In genomic region chr19:2558543-2558942, GRCh38 we compare ENCODE assay signal across 24 cellular contexts.
DNase-seq lines count a peak whose midpoint lies in the region; ATAC-seq and TF ChIP-seq lines count a peak whose summit lies in the region.
"Had no signal": no experiment of that assay in that cellular context is flagged by ENCODE, and none has a peak within 500 bp of the region (broad histone marks: within the 10 kb centered on the region; RNA-seq: fewer than 3 reads in every experiment).

No MANE protein-coding gene starts in this region.

- peaks cover 95% of the 10 kb centered on the region for H4K20me1 ChIP-seq in BLaER1

- in situ Hi-C loops in Panc1 (cut with HindIII; ENCODE audit: low pct_unique_long_range_greater_than_20kb, low sequenced_read_pairs), result no loop called here

- H3K4me1 Mint-ChIP-seq in activated naive CD4-positive, alpha-beta T cell treated with anti-CD3 and anti-CD28 coated beads, Interleukin-2, amount 10 ng/mL, durations not matched to agents 7 days and 5 days, result peaks cover 66% of the 10 kb centered on the region
- H3K4me1 Mint-ChIP-seq in memory B cell, result peaks cover 18% of the 10 kb centered on the region

- POLR2A ChIA-PET in Panc1 (lab: Charles Lee), result no interaction called here

- H3K27ac Mint-ChIP-seq in activated naive CD4-positive, alpha-beta T cell treated with anti-CD3 and anti-CD28 coated beads, Interleukin-2, amount 10 ng/mL, durations not matched to agents 7 days and 5 days, result peak overlapping the region; percentile 45
- H3K27ac Mint-ChIP-seq in activated naive CD4-positive, alpha-beta T cell treated with anti-CD3 and anti-CD28 coated beads, Interleukin-2, amount 50 U/mL, for 72 hours, result peak overlapping the region in 1 of 2 donors; percentile 60
- H3K27ac Mint-ChIP-seq in memory B cell, result peak overlapping the region; percentile 83
- H3K27ac Mint-ChIP-seq: CD8-positive, alpha-beta T cell had no signal

- CTCF ChIA-PET in activated naive CD4-positive, alpha-beta T cell treated with anti-CD3 and anti-CD28 coated beads, Interleukin-2, amount 10 ng/mL, durations not matched to agents 7 days and 5 days (lab: Charles Lee), result interaction anchor here (1.1 kb wide), 1 partner anchor 78 kb away, joined by 3 read pairs; no protein-coding TSS in a partner anchor
- CTCF ChIA-PET in Panc1 (lab: Charles Lee), result no interaction called here

- no peaks in the 10 kb centered on the region for H3K27me3 Mint-ChIP-seq in activated naive CD4-positive, alpha-beta T cell treated with anti-CD3 and anti-CD28 coated beads, Interleukin-2, amount 10 ng/mL, durations not matched to agents 7 days and 5 days
- no peaks in the 10 kb centered on the region for H3K27me3 Mint-ChIP-seq in memory B cell
- H3K27me3 Mint-ChIP-seq: CD4-positive, CD25-positive, alpha-beta regulatory T cell had no signal

- H3K9ac ChIP-seq in BLaER1, result peak overlapping the region; percentile 53
- H3K9ac ChIP-seq: GM23248 had no signal

- no peak overlapping the region for H3K27ac ChIP-seq in BLaER1
- peak overlapping the region; percentile 14; the same call in 1 of the 2 replicates for H3K27ac ChIP-seq in Panc1 (ENCODE audit: low read length)
- H3K27ac ChIP-seq: 22Rv1, C4-2B, GM23248 had no signal

- H3K4me3 ChIP-seq in BLaER1 (no peak overlapping the region), Panc1 (ENCODE audit: low read depth in 2 of 2, low read length in 2 of 2) (no peak overlapping the region)
- H3K4me3 ChIP-seq: GM12878, GM23248 had no signal

- ATAC-seq in activated naive CD4-positive, alpha-beta T cell treated with anti-CD3 and anti-CD28 coated beads, Interleukin-2, amount 50 U/mL, for 72 hours, result no peak
- ATAC-seq in Panc1, result no peak
- no peak for ATAC-seq in memory B cell (ENCODE audit: low read depth)
- ATAC-seq in HG03196 (IDR thresholded peaks at IDR 0.05; ENCODE audit: unreplicated experiment), result no peak
- ATAC-seq: CD8-positive, alpha-beta T cell; GM12878 had no signal

- H3K36me3 ChIP-seq in BLaER1 (peaks cover 42% of the 10 kb centered on the region; the same call in 1 of the 2 replicates), Panc1 (ENCODE audit: control insufficient read depth, insufficient read depth, low read length) (no peaks in the 10 kb centered on the region)
- H3K36me3 ChIP-seq: BE2C had no signal

- H3K4me2 ChIP-seq in BLaER1, result peak overlapping the region; percentile 58

- H3K4me3 Mint-ChIP-seq in activated naive CD4-positive, alpha-beta T cell treated with anti-CD3 and anti-CD28 coated beads, Interleukin-2, amount 10 ng/mL, durations not matched to agents 7 days and 5 days, result no peak overlapping the region
- H3K4me3 Mint-ChIP-seq in memory B cell, result no peak overlapping the region
- H3K4me3 Mint-ChIP-seq: CD8-positive, alpha-beta T cell had no signal

- H3K4me1 ChIP-seq in BLaER1 (peaks cover 90% of the 10 kb centered on the region), Panc1 (ENCODE audit: control insufficient read depth, insufficient read depth, low read length) (peaks cover 19% of the 10 kb centered on the region)
- H3K4me1 ChIP-seq: BE2C had no signal

- intact Hi-C loops in Panc1 (cut with micrococcal nuclease; ENCODE audit: unreplicated experiment), result no loop called here

- H3K36me3 Mint-ChIP-seq in activated naive CD4-positive, alpha-beta T cell treated with anti-CD3 and anti-CD28 coated beads, Interleukin-2, amount 10 ng/mL, durations not matched to agents 7 days and 5 days, result no peaks in the 10 kb centered on the region
- no peaks in the 10 kb centered on the region for H3K36me3 Mint-ChIP-seq in activated naive CD4-positive, alpha-beta T cell treated with anti-CD3 and anti-CD28 coated beads, Interleukin-2, amount 50 U/mL, for 72 hours
- no peaks in the 10 kb centered on the region for H3K36me3 Mint-ChIP-seq in memory B cell
- H3K36me3 Mint-ChIP-seq: CD4-positive, CD25-positive, alpha-beta regulatory T cell; CD8-positive, alpha-beta T cell had no signal

- TF ChIP-seq CTCF in Panc1 (IDR thresholded peaks at IDR 0.05), result no peak

- H3K27me3 ChIP-seq in BLaER1, result no peaks in the 10 kb centered on the region
- no peaks in the 10 kb centered on the region for H3K27me3 ChIP-seq in Panc1 (ENCODE audit: control insufficient read depth, insufficient read depth, low read length)
- H3K27me3 ChIP-seq: BE2C had no signal

- peaks cover 3% of the 10 kb centered on the region for H3K9me3 Mint-ChIP-seq in activated naive CD4-positive, alpha-beta T cell treated with anti-CD3 and anti-CD28 coated beads, Interleukin-2, amount 10 ng/mL, durations not matched to agents 7 days and 5 days
- H3K9me3 Mint-ChIP-seq in activated naive CD4-positive, alpha-beta T cell treated with anti-CD3 and anti-CD28 coated beads, Interleukin-2, amount 50 U/mL, for 72 hours, result no peaks in the 10 kb centered on the region
- H3K9me3 Mint-ChIP-seq in memory B cell, result no peaks in the 10 kb centered on the region
- H3K9me3 Mint-ChIP-seq: CD4-positive, CD25-positive, alpha-beta regulatory T cell; CD8-positive, alpha-beta T cell had no signal

- no peaks in the 10 kb centered on the region for H3K9me3 ChIP-seq in BLaER1
- no peaks in the 10 kb centered on the region for H3K9me3 ChIP-seq in Panc1 (ENCODE audit: control insufficient read depth, insufficient read depth, low read depth, low read length)
- H3K9me3 ChIP-seq: BE2C, Caco-2 had no signal

- BruUV-seq in Panc1 (replicated peaks; lab: Mats Ljungman, UMichigan), result no TSS peak

- no peak for DNase-seq in activated naive CD4-positive, alpha-beta T cell treated with anti-CD3 and anti-CD28 coated beads, Interleukin-2, amount 10 ng/mL, durations not matched to agents 7 days and 5 days
- no peak for DNase-seq in activated naive CD4-positive, alpha-beta T cell treated with anti-CD3 and anti-CD28 coated beads, Interleukin-2, amount 50 U/mL, for 72 hours (ENCODE audit: low spot score in 2 of 2)
- no peak for DNase-seq in Panc1 (ENCODE audit: low read depth, low spot score)
- no peak for DNase-seq in memory B cell (ENCODE audit: low spot score in 2 of 2)
- DNase-seq in HuH-7.5 (ENCODE audit: low spot score), result no peak
- DNase-seq in NCI-H2171 treated with DMSO at 0.1 percent for 48 hours (lab: John Stamatoyannopoulos, UW), result no peak
- DNase-seq: ACHN; AML-193; BE2C; Caco-2; CD4-positive, CD25-positive, alpha-beta regulatory T cell; CD8-positive, alpha-beta T cell; DMS 273 treated with DMSO at 0.1 percent for 48 hours; DMS79; EL; GDM1; GM23248; H7; HCEC 1CT had no signal
